In the genomic region with DNA sequence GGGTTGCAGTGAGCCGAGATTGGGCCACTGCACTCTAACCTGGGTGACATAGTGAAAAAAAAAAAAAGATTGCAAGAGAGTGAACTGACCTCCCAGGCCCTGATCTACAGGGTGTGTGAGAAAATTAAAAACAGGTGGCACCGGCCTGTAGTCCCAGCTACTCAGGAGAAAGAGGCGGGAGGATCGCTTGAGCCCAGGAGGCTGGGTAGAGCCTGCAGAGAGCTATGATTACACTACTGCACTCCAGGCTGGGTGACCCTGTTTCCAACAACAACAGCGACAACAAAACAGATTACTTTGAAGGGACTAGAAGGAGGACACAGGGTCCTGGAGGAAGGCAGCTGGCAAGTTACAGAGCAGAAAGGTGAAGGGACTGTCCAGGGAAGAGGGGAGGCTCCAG, we compare ENCODE assay signal across 26 cellular contexts. TPM values are rescaled to one million over a fixed set of nuclear protein-coding genes. Genes with fewer than 3 reads are reported as not detected.
DNase-seq lines count a peak whose midpoint lies in the region; ATAC-seq and TF ChIP-seq lines count a peak whose summit lies in the region.
"Had no signal": no experiment of that assay in that cellular context is flagged by ENCODE, and none has a peak within 500 bp of the region (broad histone marks: within the 10 kb centered on the region; RNA-seq: fewer than 3 reads in every experiment).

No MANE protein-coding gene starts in this region.

- no peak overlapping the region for H3K4ac ChIP-seq in IMR-90 (ENCODE audit: low read depth, low read length)

- WGBS in IMR-90 (ENCODE audit: extremely low coverage in 2 of 2, insufficient read length in 1 of 2), 2 experiments = 100% methylated on average over 1 of the region's 5 CpGs; no CpG with 5 or more reads in 1 of the 2 experiments

- CTCF ChIA-PET in Calu3 (lab: Charles Lee) = interaction anchor here (0.5 to 1.0 kb wide), 3 partner anchors 76 to 173 kb away, joined by 3 to 5 read pairs (median 4); no protein-coding TSS in a partner anchor
- CTCF ChIA-PET in IMR-90 (lab: Yijun Ruan, JAX) = interaction anchor here (0.6 kb wide), 1 partner anchor 79 kb away, joined by 3 read pairs; no protein-coding TSS in a partner anchor

- H3K18ac ChIP-seq in IMR-90 (ENCODE audit: low read depth, low read length) = no peak overlapping the region; the same call in 1 of the 2 replicates

- TF ChIP-seq RAD21 in IMR-90 (IDR thresholded peaks at IDR 0.05; ENCODE audit: low read length) = no peak

- BruUV-seq in Calu3 (replicated peaks; lab: Mats Ljungman, UMichigan) = no TSS peak
- no TSS peak for BruUV-seq in IMR-90 (replicated peaks; lab: Mats Ljungman, UMichigan)

- dilution Hi-C loops in IMR-90 (cut with HindIII; ENCODE audit: low sequenced_read_pairs, unreplicated experiment) = no loop called here

- H2BK120ac ChIP-seq in IMR-90 (ENCODE audit: low read depth, low read length) = no peak overlapping the region

- no peak for TF ChIP-seq CTCF in Calu3 (IDR thresholded peaks at IDR 0.05; ENCODE audit: unreplicated experiment)
- TF ChIP-seq CTCF in IMR-90 (conservative IDR thresholded peaks at IDR 0.05; ENCODE audit: low read depth, low read length) = no peak
- TF ChIP-seq CTCF in neural progenitor cell (IDR thresholded peaks at IDR 0.05) = no peak

- peak overlapping the region; percentile 49 for H2AK9ac ChIP-seq in IMR-90 (replicated peaks; ENCODE audit: low read depth, low read length, poor library complexity)

- H3K79me1 ChIP-seq in IMR-90 (ENCODE audit: low read depth in 1 of 2, low read length in 2 of 2) = no peaks in the 10 kb centered on the region

- peaks cover 35% of the 10 kb centered on the region for H3K4me1 Mint-ChIP-seq in Calu3 (ENCODE audit: low read depth, unreplicated experiment)
- H3K4me1 Mint-ChIP-seq in neural progenitor cell = peaks cover 14% of the 10 kb centered on the region
- H3K4me1 Mint-ChIP-seq: activated CD4-positive, alpha-beta T cell treated with anti-CD3 and anti-CD28 coated beads for 36 hours; activated CD8-positive, alpha-beta memory T cell treated with anti-CD3 and anti-CD28 coated beads, Interleukin-2, amount 10 ng/mL, durations not matched to agents 7 days and 5 days; stimulated activated effector memory CD8-positive, alpha-beta T cell treated with anti-CD3 and anti-CD28 coated beads, Interleukin-12 subunit alpha, Interleukin-12 subunit beta, amount 100 ng/mL, for 72 hours had no signal

- POLR2A ChIA-PET in IMR-90 (lab: Charles Lee; ENCODE audit: unreplicated experiment) = no interaction called here

- no peaks in the 10 kb centered on the region for H3K79me2 ChIP-seq in neural progenitor cell (ENCODE audit: low read depth)

- no peak overlapping the region for H3K14ac ChIP-seq in IMR-90 (replicated peaks; ENCODE audit: low read depth, low read length)

- H4K91ac ChIP-seq in IMR-90 (ENCODE audit: insufficient read depth, low read depth, low read length) = peak overlapping the region; percentile 66; the same call in 1 of the 2 replicates

- H3K4me3 Mint-ChIP-seq in Calu3 (ENCODE audit: low read depth, unreplicated experiment) (no peak overlapping the region), neural progenitor cell (peak overlapping the region; percentile 68)
- H3K4me3 Mint-ChIP-seq: activated CD4-positive, alpha-beta T cell treated with anti-CD3 and anti-CD28 coated beads for 36 hours; activated CD8-positive, alpha-beta memory T cell treated with anti-CD3 and anti-CD28 coated beads, Interleukin-2, amount 10 ng/mL, durations not matched to agents 7 days and 5 days; stimulated activated effector memory CD8-positive, alpha-beta T cell treated with anti-CD3 and anti-CD28 coated beads, Interleukin-12 subunit alpha, Interleukin-12 subunit beta, amount 100 ng/mL, for 72 hours had no signal

- H2BK20ac ChIP-seq in IMR-90 (ENCODE audit: low read depth, low read length) = no peak overlapping the region

- H3F3A ChIP-seq in neural progenitor cell (ENCODE audit: low read depth) = peaks cover 12% of the 10 kb centered on the region

- H4K20me1 ChIP-seq in IMR-90 (ENCODE audit: insufficient read depth, low read length) = no peaks in the 10 kb centered on the region
- H4K20me1 ChIP-seq in neural progenitor cell (ENCODE audit: low read depth) = no peaks in the 10 kb centered on the region

- no peak overlapping the region for H3K23ac ChIP-seq in IMR-90 (ENCODE audit: low read depth, low read length)

- H3K36me3 ChIP-seq in IMR-90 (ENCODE audit: control insufficient read depth, insufficient read depth, low read length) = no peaks in the 10 kb centered on the region
- no peaks in the 10 kb centered on the region for H3K36me3 ChIP-seq in neural progenitor cell

- H3K27ac Mint-ChIP-seq in Calu3 (ENCODE audit: unreplicated experiment) (peak overlapping the region; percentile 53), neural progenitor cell (peak overlapping the region; percentile 40)
- H3K27ac Mint-ChIP-seq: activated CD4-positive, alpha-beta T cell treated with anti-CD3 and anti-CD28 coated beads for 36 hours; activated CD8-positive, alpha-beta memory T cell treated with anti-CD3 and anti-CD28 coated beads, Interleukin-2, amount 10 ng/mL, durations not matched to agents 7 days and 5 days; activated naive CD4-positive, alpha-beta T cell treated with anti-CD3 and anti-CD28 coated beads, Interleukin-2, amount 50 U/mL, for 72 hours; CD8-positive, alpha-beta memory T cell; stimulated activated effector memory CD8-positive, alpha-beta T cell treated with anti-CD3 and anti-CD28 coated beads, Interleukin-12 subunit alpha, Interleukin-12 subunit beta, amount 100 ng/mL, for 72 hours had no signal

- peaks cover 10% of the 10 kb centered on the region for H3K9me3 Mint-ChIP-seq in Calu3 (ENCODE audit: low read depth, unreplicated experiment)
- H3K9me3 Mint-ChIP-seq in neural progenitor cell = peaks cover 16% of the 10 kb centered on the region

- DNase-seq in Calu3 = no peak
- DNase-seq in IMR-90 = no peak
- peak; percentile 24 for DNase-seq in fibroblast of gingiva (ENCODE audit: low read depth)
- peak; percentile 35 for DNase-seq in neural progenitor cell (ENCODE audit: low spot score)
- DNase-seq in NCI-H1092 (lab: John Stamatoyannopoulos, UW) = no peak
- no peak for DNase-seq in amygdala (lab: John Stamatoyannopoulos, UW)
- no peak for DNase-seq in DMS 273 treated with DMSO at 0.1 percent for 48 hours (lab: John Stamatoyannopoulos, UW)
- DNase-seq: activated CD4-positive, alpha-beta T cell treated with anti-CD3 and anti-CD28 coated beads for 36 hours; activated CD8-positive, alpha-beta memory T cell treated with anti-CD3 and anti-CD28 coated beads, Interleukin-2, amount 10 ng/mL, durations not matched to agents 7 days and 5 days; CD8-positive, alpha-beta memory T cell; DND-41; effector CD4-positive, alpha-beta T cell; Kasumi-1; NCI-H1048; NCI-H2029 treated with DMSO at 0.1 percent for 48 hours; NCI-H226; NCI-H774; SW 1271; testis had no signal

- H3K4me2 ChIP-seq in IMR-90 (ENCODE audit: low read depth, low read length) = no peak overlapping the region
- H3K4me2 ChIP-seq in neural progenitor cell = no peak overlapping the region

- no peak overlapping the region for H4K5ac ChIP-seq in IMR-90 (ENCODE audit: low read depth, low read length)

- no peak overlapping the region for H3K4me3 ChIP-seq in IMR-90 (ENCODE audit: insufficient read depth, low read depth, low read length)
- no peak overlapping the region for H3K4me3 ChIP-seq in neural progenitor cell

- intact Hi-C loops in Calu3 (cut with micrococcal nuclease; ENCODE audit: unreplicated experiment) = no loop called here
- intact Hi-C loops in IMR-90 (cut with micrococcal nuclease) = no loop called here

- in situ Hi-C loops in IMR-90 (cut with MboI; ENCODE audit: low sequenced_read_pairs) = no loop called here

- peak overlapping the region; percentile 29 for H2AFZ ChIP-seq in IMR-90 (replicated peaks; ENCODE audit: low read length, poor library complexity)
- H2AFZ ChIP-seq in neural progenitor cell (replicated peaks) = no peak overlapping the region

- ATAC-seq in IMR-90 (ENCODE audit: low read depth) = no peak
- ATAC-seq: activated CD4-positive, alpha-beta T cell treated with anti-CD3 and anti-CD28 coated beads for 36 hours; activated CD8-positive, alpha-beta memory T cell treated with anti-CD3 and anti-CD28 coated beads, Interleukin-2, amount 10 ng/mL, durations not matched to agents 7 days and 5 days; activated naive CD4-positive, alpha-beta T cell treated with anti-CD3 and anti-CD28 coated beads, Interleukin-2, amount 50 U/mL, for 72 hours; stimulated activated effector memory CD8-positive, alpha-beta T cell treated with anti-CD3 and anti-CD28 coated beads, Interleukin-12 subunit alpha, Interleukin-12 subunit beta, amount 100 ng/mL, for 72 hours had no signal

- peaks cover 5% of the 10 kb centered on the region for H3K4me1 ChIP-seq in IMR-90 (ENCODE audit: control insufficient read depth, insufficient read depth, low read length)
- peaks cover 13% of the 10 kb centered on the region for H3K4me1 ChIP-seq in neural progenitor cell

- H4K8ac ChIP-seq in IMR-90 (ENCODE audit: low read depth in 2 of 2, low read length in 2 of 2) = no peak overlapping the region; a peak in 1 of 4 replicates

- H2AK5ac ChIP-seq in IMR-90 (ENCODE audit: low read depth, low read length) = peak overlapping the region; percentile 83

- TF ChIP-seq POLR2A in IMR-90 (IDR thresholded peaks at IDR 0.05; ENCODE audit: low read depth, low read length) = no peak

- no peak overlapping the region for H2BK5ac ChIP-seq in IMR-90 (ENCODE audit: low read depth, low read length, poor library complexity, severe bottlenecking)

- H3K9ac ChIP-seq in IMR-90 (ENCODE audit: low read depth, low read length) (no peak overlapping the region), neural progenitor cell (no peak overlapping the region)

- H2BK15ac ChIP-seq in IMR-90 (ENCODE audit: low read depth, low read length) = no peak overlapping the region; the same call in 2 of the 3 replicates

- H3K27me3 ChIP-seq in IMR-90 (ENCODE audit: control insufficient read depth, insufficient read depth, low read length) (no peaks in the 10 kb centered on the region), neural progenitor cell (no peaks in the 10 kb centered on the region)
- H3K27me3 ChIP-seq: testis had no signal

- no peaks in the 10 kb centered on the region for H3K27me3 Mint-ChIP-seq in Calu3 (ENCODE audit: unreplicated experiment)
- peaks cover 8% of the 10 kb centered on the region for H3K27me3 Mint-ChIP-seq in neural progenitor cell (ENCODE audit: insufficient read depth, low read depth)

- peaks cover 6% of the 10 kb centered on the region; the same call in 1 of the 2 replicates for H3K9me1 ChIP-seq in IMR-90 (ENCODE audit: insufficient read depth, low read length)

- no peaks in the 10 kb centered on the region for H3K36me3 Mint-ChIP-seq in Calu3 (ENCODE audit: insufficient read depth, unreplicated experiment)
- H3K36me3 Mint-ChIP-seq in neural progenitor cell = no peaks in the 10 kb centered on the region
- H3K36me3 Mint-ChIP-seq: stimulated activated effector memory CD8-positive, alpha-beta T cell treated with anti-CD3 and anti-CD28 coated beads, Interleukin-12 subunit alpha, Interleukin-12 subunit beta, amount 100 ng/mL, for 72 hours had no signal

- H3K9me3 ChIP-seq in IMR-90 (ENCODE audit: control insufficient read depth, insufficient read depth, low read length) (no peaks in the 10 kb centered on the region; the same call in 1 of the 2 replicates), neural progenitor cell (ENCODE audit: low read depth) (no peaks in the 10 kb centered on the region)
- H3K9me3 ChIP-seq: testis had no signal

- H3K27ac ChIP-seq in IMR-90 (ENCODE audit: insufficient read depth, low read length) (no peak overlapping the region), neural progenitor cell (no peak overlapping the region)

- H3K56ac ChIP-seq in IMR-90 (ENCODE audit: extremely low read depth, insufficient read depth, low read length) = no peak overlapping the region

RNA-seq across cellular contexts. Expression of a gene that starts 42.2 kb away (rescaled TPM):
- total RNA-seq in Calu3 (2022) (1.0 and 1.6 TPM in 2 replicates), IMR-90 (2012; rRNA removed) (not detected in 2 replicates), neural progenitor cell (ENCODE audit: low replicate concordance) (0.50 and 4.8 TPM in 2 replicates)
- not detected in 2 replicates for polyA plus RNA-seq in IMR-90 (2012; rRNA removed)
- not detected in 2 replicates for polyA plus RNA-seq in IMR-90 (2012; cell fraction: cytosol; rRNA removed)
- not detected in 2 replicates for polyA plus RNA-seq in IMR-90 (2012; cell fraction: nucleus; rRNA removed; ENCODE audit: low replicate concordance)
- total RNA-seq: activated CD4-positive, alpha-beta T cell treated with anti-CD3 and anti-CD28 coated beads for 36 hours; activated CD8-positive, alpha-beta memory T cell treated with anti-CD3 and anti-CD28 coated beads, Interleukin-2, amount 10 ng/mL, durations not matched to agents 7 days and 5 days; activated naive CD4-positive, alpha-beta T cell treated with anti-CD3 and anti-CD28 coated beads, Interleukin-2, amount 50 U/mL, for 72 hours; CD8-positive, alpha-beta memory T cell; cerebellum; kidney epithelial cell; mesenteric fat pad; pulmonary artery endothelial cell; skeletal muscle tissue had no signal
- polyA plus RNA-seq: CD8-positive, alpha-beta memory T cell had no signal

Comparison
In these comparisons a context has a peak if more than half of its experiments do, and no peak if none do; other contexts are left out.
1. DNase-seq: peak in fibroblast of gingiva (single experiment) and neural progenitor cell (single experiment); none in Calu3 (single experiment), IMR-90 (single experiment), NCI-H1092 (single experiment), amygdala (0 of 56) and DMS 273 treated with DMSO at 0.1 percent for 48 hours (single experiment).